Comparison of ENCODE assay signal across 1 cellular context in genomic region chr7:158858592-158859503, GRCh38.
A peak's percentile ranks its signal among the peaks of the same experiment; 100 is the strongest.
TF ChIP-seq lines count a peak whose summit lies in the region.

No MANE protein-coding gene starts in this region.

TF ChIP-seq in K562, 482 proteins besides CTCF, POLR2A, EP300 and RAD21 (continues in another document):
- no peak for TF ChIP-seq ZNF584 (CRISPR knock-in tag; IDR thresholded peaks at IDR 0.05; ENCODE audit: low read depth)
- 0 out of 2 replicates have a peak, but pooled peaks have one; percentile 67 for TF ChIP-seq ATF6 (CRISPR knock-in tag; IDR thresholded peaks at IDR 0.05)
- TF ChIP-seq STAT5A (IDR thresholded peaks at IDR 0.05; ENCODE audit: borderline replicate concordance, low read length) = no peak
- TF ChIP-seq YY1 (IDR thresholded peaks at IDR 0.05; ENCODE audit: borderline replicate concordance in 1 of 3, control insufficient read depth in 1 of 3, extremely low read depth in 1 of 3, insufficient read depth in 3 of 3, insufficient read length in 1 of 3, insufficient replicate concordance in 2 of 3, low read depth in 1 of 3, low read length in 2 of 3) = no peak
- no peak for TF ChIP-seq PHF21A (IDR thresholded peaks at IDR 0.05; ENCODE audit: borderline replicate concordance, low read depth)
- TF ChIP-seq LEF1 (IDR thresholded peaks at IDR 0.05) = peak; percentile 21
- no peak for TF ChIP-seq USF1 (CRISPR knock-in tag; IDR thresholded peaks at IDR 0.05)
- no peak for TF ChIP-seq PYGO2 (tag; IDR thresholded peaks at IDR 0.05)
- TF ChIP-seq KHSRP (IDR thresholded peaks at IDR 0.05) = no peak
- TF ChIP-seq ZNF586 (CRISPR knock-in tag; conservative IDR thresholded peaks at IDR 0.05) = no peak
- peak; percentile 19 for TF ChIP-seq NBN (IDR thresholded peaks at IDR 0.05; ENCODE audit: low read depth)
- no peak for TF ChIP-seq ZNF24 (IDR thresholded peaks at IDR 0.05)
- no peak for TF ChIP-seq ZNF184 (CRISPR knock-in tag; IDR thresholded peaks at IDR 0.05)
- no peak for TF ChIP-seq ZNF253 (CRISPR knock-in tag; conservative IDR thresholded peaks at IDR 0.05)
- TF ChIP-seq TRIM25 (IDR thresholded peaks at IDR 0.05; ENCODE audit: borderline replicate concordance) = 0 out of 2 replicates have a peak, but pooled peaks have one; percentile 57
- TF ChIP-seq BACH1 (tag; IDR thresholded peaks at IDR 0.05) = no peak
- TF ChIP-seq ATF7 (IDR thresholded peaks at IDR 0.05) = no peak
- TF ChIP-seq ZNF766 (CRISPR knock-in tag; conservative IDR thresholded peaks at IDR 0.05) = peak; percentile 30; the same call in 1 of the 2 replicates
- TF ChIP-seq KDM1A (IDR thresholded peaks at IDR 0.05) = peak in 1 of 2 experiments; percentile 28; a peak in 1 of 4 replicates
- TF ChIP-seq L3MBTL2 (IDR thresholded peaks at IDR 0.05) = no peak
- peak; percentile 56 for TF ChIP-seq TAF1 (IDR thresholded peaks at IDR 0.05; ENCODE audit: control insufficient read depth, extremely low read depth, insufficient read depth, low read length, severe bottlenecking)
- no peak for TF ChIP-seq DMBX1 (CRISPR knock-in tag; IDR thresholded peaks at IDR 0.05; ENCODE audit: borderline replicate concordance)
- peak; percentile 71; the same call in 1 of the 2 replicates for TF ChIP-seq GATAD2A (IDR thresholded peaks at IDR 0.05)
- no peak for TF ChIP-seq MTA1 (IDR thresholded peaks at IDR 0.05; ENCODE audit: borderline replicate concordance)
- no peak; a peak in 2 of 4 replicates for TF ChIP-seq ARNT (IDR thresholded peaks at IDR 0.05)
- no peak for TF ChIP-seq MYBL2 (IDR thresholded peaks at IDR 0.05; ENCODE audit: low read depth)
- no peak for TF ChIP-seq MYBL2 (CRISPR knock-in tag; IDR thresholded peaks at IDR 0.05; ENCODE audit: borderline replicate concordance)
- TF ChIP-seq MEF2D (tag; conservative IDR thresholded peaks at IDR 0.05; ENCODE audit: low read depth) = no peak
- no peak for TF ChIP-seq CBX2 (IDR thresholded peaks at IDR 0.05; ENCODE audit: insufficient read depth, low read length, poor library complexity, severe bottlenecking)
- peak; percentile 78 for TF ChIP-seq SUPT5H (IDR thresholded peaks at IDR 0.05)
- TF ChIP-seq FOXK2 (conservative IDR thresholded peaks at IDR 0.05 in 1 of 2, IDR thresholded peaks at IDR 0.05 in 1 of 2; ENCODE audit: low read depth in 2 of 2) = no peak
- TF ChIP-seq MITF (IDR thresholded peaks at IDR 0.05) = no peak
- peak; percentile 68; the same call in 1 of the 2 replicates for TF ChIP-seq POLR2AphosphoS2 (IDR thresholded peaks at IDR 0.05; ENCODE audit: low read length)
- TF ChIP-seq ZFPM2 (CRISPR knock-in tag; IDR thresholded peaks at IDR 0.05) = no peak
- no peak for TF ChIP-seq KLF16 (IDR thresholded peaks at IDR 0.05)
- no peak for TF ChIP-seq TAL1 (IDR thresholded peaks at IDR 0.05)
- no peak for TF ChIP-seq FUS (optimal IDR thresholded peaks at IDR 0.05; ENCODE audit: low read depth, low read length)
- TF ChIP-seq DLX4 (CRISPR knock-in tag; IDR thresholded peaks at IDR 0.05) = no peak
- TF ChIP-seq ILK (tag; IDR thresholded peaks at IDR 0.05; ENCODE audit: borderline replicate concordance, low read depth) = no peak
- TF ChIP-seq RCOR1 (IDR thresholded peaks at IDR 0.05; ENCODE audit: borderline replicate concordance in 1 of 2, low read depth in 2 of 2, low read length in 2 of 2) = peak in 1 of 2 experiments; percentile 3; a peak in 1 of 4 replicates
- no peak for TF ChIP-seq ZNF778 (CRISPR knock-in tag; IDR thresholded peaks at IDR 0.05)
- TF ChIP-seq POLR2G (IDR thresholded peaks at IDR 0.05; ENCODE audit: low read depth, low read length) = no peak
- TF ChIP-seq ZNF57 (CRISPR knock-in tag; IDR thresholded peaks at IDR 0.05) = no peak
- TF ChIP-seq TEAD4 (IDR thresholded peaks at IDR 0.05; ENCODE audit: low read length) = no peak; the same call in 1 of the 2 replicates
- no peak for TF ChIP-seq TEAD4 (CRISPR knock-in tag; IDR thresholded peaks at IDR 0.05; ENCODE audit: borderline replicate concordance)
- no peak for TF ChIP-seq ZNF407 (IDR thresholded peaks at IDR 0.05; ENCODE audit: low read depth)
- no peak for TF ChIP-seq SMARCE1 (IDR thresholded peaks at IDR 0.05)
- 0 out of 2 replicates have a peak, but pooled peaks have one; percentile 20 for TF ChIP-seq MYC (IDR thresholded peaks at IDR 0.05; ENCODE audit: low read depth, low read length)
- TF ChIP-seq MYC (CRISPR knock-in tag; IDR thresholded peaks at IDR 0.05; ENCODE audit: borderline replicate concordance, low read depth) = no peak
- no peak; the same call in 1 of the 2 replicates for TF ChIP-seq HES1 (IDR thresholded peaks at IDR 0.05; ENCODE audit: low read depth)
- no peak for TF ChIP-seq ARHGAP35 (IDR thresholded peaks at IDR 0.05; ENCODE audit: partially characterized antibody)
- 0 out of 2 replicates have a peak, but pooled peaks have one; percentile 33 for TF ChIP-seq SMARCA5 (IDR thresholded peaks at IDR 0.05)
- no peak for TF ChIP-seq KAT2B (IDR thresholded peaks at IDR 0.05; ENCODE audit: low read depth, low read length)
- no peak for TF ChIP-seq HDAC3 (IDR thresholded peaks at IDR 0.05; ENCODE audit: borderline replicate concordance, partially characterized antibody)
- TF ChIP-seq PURB (CRISPR knock-in tag; IDR thresholded peaks at IDR 0.05; ENCODE audit: low read depth) = no peak
- peak; percentile 27 for TF ChIP-seq BRD9 (IDR thresholded peaks at IDR 0.05; ENCODE audit: low read depth, partially characterized antibody)
- no peak for TF ChIP-seq HMBOX1 (IDR thresholded peaks at IDR 0.05)
